Comparison of ENCODE assay signal across 1 cellular context in the genomic region with DNA sequence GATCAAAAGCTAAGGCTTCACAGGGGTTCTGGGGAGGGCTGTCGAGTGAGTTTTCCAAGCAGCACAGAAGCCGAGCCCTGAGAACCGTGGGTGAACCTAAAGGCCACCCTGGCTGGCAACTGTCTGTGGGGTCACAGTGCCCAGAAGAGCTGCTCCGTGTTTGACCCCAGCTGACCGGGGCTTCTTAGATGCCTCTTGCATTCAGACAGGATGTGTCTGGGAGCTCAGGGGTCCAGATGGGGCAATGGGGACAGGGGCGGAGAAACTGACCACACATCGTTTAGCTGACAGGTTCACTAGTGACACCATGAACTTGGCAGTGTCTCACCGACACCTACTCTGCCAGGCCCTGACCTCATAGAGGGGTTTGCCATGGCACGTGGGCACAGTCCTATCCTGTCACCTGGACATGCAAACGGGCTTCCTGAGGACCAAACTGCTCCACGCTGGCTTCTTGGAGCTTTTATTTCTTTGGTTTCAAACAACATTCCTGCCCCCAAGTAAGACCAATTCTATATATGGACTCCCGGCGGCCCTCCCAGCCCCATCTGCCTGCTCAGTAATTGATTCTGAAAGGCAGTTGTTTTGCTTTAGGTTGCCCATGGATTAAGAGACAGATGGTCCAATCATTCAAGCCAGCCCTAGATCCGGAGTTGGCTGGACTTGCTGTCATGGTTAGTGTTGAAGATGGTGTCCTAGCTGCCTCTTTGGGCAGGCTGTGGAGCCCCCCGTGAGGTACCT.
TF ChIP-seq lines count a peak whose summit lies in the region.

No MANE protein-coding gene starts in this region.

TF ChIP-seq in GM23338, 12 proteins besides CTCF, POLR2A, EP300 and RAD21 (continued from another document):
- TF ChIP-seq ZNF462 (CRISPR knock-in tag; IDR thresholded peaks at IDR 0.05) (no peak), JUNB (IDR thresholded peaks at IDR 0.05; ENCODE audit: unreplicated experiment) (no peak), NANOG (IDR thresholded peaks at IDR 0.05; ENCODE audit: borderline replicate concordance) (no peak), ZNF331 (CRISPR knock-in tag; IDR thresholded peaks at IDR 0.05; ENCODE audit: low read depth) (no peak), POLR2AphosphoS5 (IDR thresholded peaks at IDR 0.05; ENCODE audit: low read depth) (no peak), CREB1 (CRISPR knock-in tag; IDR thresholded peaks at IDR 0.05; ENCODE audit: low read depth) (no peak), EZH2 (IDR thresholded peaks at IDR 0.05; ENCODE audit: low read depth, unreplicated experiment) (no peak), ZNF114 (CRISPR knock-in tag; IDR thresholded peaks at IDR 0.05) (no peak), EZH2phosphoT487 (IDR thresholded peaks at IDR 0.05; ENCODE audit: unreplicated experiment) (no peak)
- TF ChIP-seq, protein P1, sequence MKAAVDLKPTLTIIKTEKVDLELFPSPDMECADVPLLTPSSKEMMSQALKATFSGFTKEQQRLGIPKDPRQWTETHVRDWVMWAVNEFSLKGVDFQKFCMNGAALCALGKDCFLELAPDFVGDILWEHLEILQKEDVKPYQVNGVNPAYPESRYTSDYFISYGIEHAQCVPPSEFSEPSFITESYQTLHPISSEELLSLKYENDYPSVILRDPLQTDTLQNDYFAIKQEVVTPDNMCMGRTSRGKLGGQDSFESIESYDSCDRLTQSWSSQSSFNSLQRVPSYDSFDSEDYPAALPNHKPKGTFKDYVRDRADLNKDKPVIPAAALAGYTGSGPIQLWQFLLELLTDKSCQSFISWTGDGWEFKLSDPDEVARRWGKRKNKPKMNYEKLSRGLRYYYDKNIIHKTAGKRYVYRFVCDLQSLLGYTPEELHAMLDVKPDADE (IDR thresholded peaks at IDR 0.05), result no peak
